ENCODE assay signal across 8 cellular contexts in the genomic region with DNA sequence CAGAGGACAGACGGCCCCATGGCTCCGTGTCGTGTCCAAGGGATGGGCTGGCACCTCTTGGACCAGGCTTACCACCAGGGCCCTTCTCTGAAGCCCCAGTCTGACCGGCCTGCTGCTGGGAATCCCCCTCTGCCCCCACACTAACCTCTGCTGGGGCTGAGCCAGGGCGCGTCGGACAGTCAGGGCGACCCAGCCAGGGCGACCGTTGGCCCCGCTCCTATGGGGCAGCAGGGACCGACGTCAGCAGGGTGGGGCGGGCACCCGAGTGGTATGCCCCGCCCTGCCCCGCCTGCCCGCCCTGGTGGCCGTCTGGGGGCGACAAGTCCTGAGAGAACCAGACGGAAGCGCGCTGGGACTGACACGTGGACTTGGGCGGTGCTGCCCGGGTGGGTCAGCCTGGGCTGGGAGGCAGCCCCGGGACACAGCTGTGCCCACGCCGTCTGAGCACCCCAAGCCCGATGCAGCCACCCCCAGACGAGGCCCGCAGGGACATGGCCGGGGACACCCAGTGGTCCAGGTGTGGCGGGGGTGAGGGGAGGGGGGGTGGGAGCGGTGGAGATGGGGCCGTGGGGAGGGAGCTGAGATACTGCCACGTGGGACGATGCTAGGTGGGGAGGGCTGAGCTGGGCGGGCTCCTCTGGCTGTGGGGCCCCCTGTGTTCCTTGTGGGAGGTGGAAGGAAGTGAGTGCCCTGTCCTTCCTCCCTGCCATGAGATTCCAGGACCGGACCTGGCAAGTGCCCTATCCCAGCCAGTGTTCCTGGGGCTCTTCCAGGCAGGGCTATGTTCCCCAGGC. TPM values are rescaled to one million over a fixed set of nuclear protein-coding genes. Genes with fewer than 3 reads are reported as not detected.
DNase-seq lines count a peak whose midpoint lies in the region; ATAC-seq and TF ChIP-seq lines count a peak whose summit lies in the region.

A gene with protein sequence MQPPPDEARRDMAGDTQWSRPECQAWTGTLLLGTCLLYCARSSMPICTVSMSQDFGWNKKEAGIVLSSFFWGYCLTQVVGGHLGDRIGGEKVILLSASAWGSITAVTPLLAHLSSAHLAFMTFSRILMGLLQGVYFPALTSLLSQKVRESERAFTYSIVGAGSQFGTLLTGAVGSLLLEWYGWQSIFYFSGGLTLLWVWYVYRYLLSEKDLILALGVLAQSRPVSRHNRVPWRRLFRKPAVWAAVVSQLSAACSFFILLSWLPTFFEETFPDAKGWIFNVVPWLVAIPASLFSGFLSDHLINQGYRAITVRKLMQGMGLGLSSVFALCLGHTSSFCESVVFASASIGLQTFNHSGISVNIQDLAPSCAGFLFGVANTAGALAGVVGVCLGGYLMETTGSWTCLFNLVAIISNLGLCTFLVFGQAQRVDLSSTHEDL (plus strand): TSS at position 337 of the 794 bp plus-strand sequence. CDS start 122 bp downstream, at position 459.

- H3K9me3 Mint-ChIP-seq in stimulated activated effector memory CD8-positive, alpha-beta T cell treated with anti-CD3 and anti-CD28 coated beads, Interleukin-12 subunit alpha, Interleukin-12 subunit beta, amount 100 ng/mL, for 72 hours, result no peaks in the 10 kb centered on the region

- H2AFZ ChIP-seq in PC-9, result no peak within 1 kb of the TSS

- POLR2A ChIA-PET in PC-9 (lab: Charles Lee; ENCODE audit: unreplicated experiment), result interaction anchor here (0.7 kb wide), 1 partner anchor 14 kb away, joined by 3 read pairs; no protein-coding TSS in a partner anchor

- intact Hi-C loops in PC-9 (cut with micrococcal nuclease; ENCODE audit: unreplicated experiment), result no loop called here

- BruUV-seq in PC-9 (replicated peaks; lab: Mats Ljungman, UMichigan), result no TSS peak

- no peaks in the 10 kb centered on the region for H3K79me2 ChIP-seq in PC-9 (ENCODE audit: low read depth)

- TF ChIP-seq CTCF in GM13976 (IDR thresholded peaks at IDR 0.05; ENCODE audit: borderline replicate concordance, control extremely low read depth, extremely low read depth, insufficient read depth, missing control alignments) (no peak), PC-9 (conservative IDR thresholded peaks at IDR 0.05) (no peak)

- DNase-seq in GM13976 (ENCODE audit: low spot score) (peak; percentile 93), RKO (ENCODE audit: low spot score) (peak; percentile 88), left kidney (ENCODE audit: low read depth, low spot score) (peak; percentile 70), PC-9 (no peak), NCI-H146 treated with DMSO at 0.1 percent for 48 hours (lab: John Stamatoyannopoulos, UW; ENCODE audit: unreplicated experiment) (no peak)
- DNase-seq in central memory CD4-positive, alpha-beta T cell, result peak; percentile 17
- peak; percentile 64 to 83 for DNase-seq in stimulated activated effector memory CD8-positive, alpha-beta T cell treated with anti-CD3 and anti-CD28 coated beads, Interleukin-12 subunit alpha, Interleukin-12 subunit beta, amount 100 ng/mL, for 72 hours (ENCODE audit: low spot score in 2 of 2)

- H3K4me3 ChIP-seq in PC-9, result no peak within 1 kb of the TSS

- peaks cover 31% of the 10 kb centered on the region for H3K36me3 Mint-ChIP-seq in stimulated activated effector memory CD8-positive, alpha-beta T cell treated with anti-CD3 and anti-CD28 coated beads, Interleukin-12 subunit alpha, Interleukin-12 subunit beta, amount 100 ng/mL, for 72 hours

- no peaks in the 10 kb centered on the region for H3K4me1 ChIP-seq in PC-9 (replicated peaks; ENCODE audit: insufficient read depth)

- H4K20me1 ChIP-seq in PC-9 (ENCODE audit: insufficient read depth), result peaks cover 8% of the 10 kb centered on the region; the same call in 1 of the 2 replicates

- no peaks in the 10 kb centered on the region for H3K9me3 ChIP-seq in PC-9 (ENCODE audit: insufficient read depth, low read depth)

- no peaks in the 10 kb centered on the region for H3K9me2 ChIP-seq in PC-9 (ENCODE audit: insufficient read depth)

- H3F3A ChIP-seq in PC-9 (ENCODE audit: insufficient read depth, low read depth), result no peaks in the 10 kb centered on the region

- peak within 1 kb of the TSS; percentile 95 for H3K27ac Mint-ChIP-seq in stimulated activated effector memory CD8-positive, alpha-beta T cell treated with anti-CD3 and anti-CD28 coated beads, Interleukin-12 subunit alpha, Interleukin-12 subunit beta, amount 100 ng/mL, for 72 hours

- H3K36me3 ChIP-seq in PC-9 (ENCODE audit: low read depth), result peaks cover 7% of the 10 kb centered on the region; the same call in 1 of the 2 replicates

- in situ Hi-C loops in GM13976 (cut with MboI; ENCODE audit: low sequenced_read_pairs, unreplicated experiment), result no loop called here

- H3K4me1 Mint-ChIP-seq in stimulated activated effector memory CD8-positive, alpha-beta T cell treated with anti-CD3 and anti-CD28 coated beads, Interleukin-12 subunit alpha, Interleukin-12 subunit beta, amount 100 ng/mL, for 72 hours, result peaks cover 19% of the 10 kb centered on the region

- CTCF ChIA-PET in PC-9 (lab: Charles Lee), result no interaction called here

- H3K4me3 Mint-ChIP-seq in stimulated activated effector memory CD8-positive, alpha-beta T cell treated with anti-CD3 and anti-CD28 coated beads, Interleukin-12 subunit alpha, Interleukin-12 subunit beta, amount 100 ng/mL, for 72 hours, result peak within 1 kb of the TSS; percentile 89

- H3K27ac ChIP-seq in PC-9, result no peak within 1 kb of the TSS

- H3K4me2 ChIP-seq in PC-9, result no peak within 1 kb of the TSS

- H3K27me3 ChIP-seq in PC-9 (ENCODE audit: insufficient read depth, low read depth), result no peaks in the 10 kb centered on the region

- peak; percentile 55 for ATAC-seq in HG02678 (IDR thresholded peaks at IDR 0.05; ENCODE audit: unreplicated experiment)
- peak; percentile 84 for ATAC-seq in stimulated activated effector memory CD8-positive, alpha-beta T cell treated with anti-CD3 and anti-CD28 coated beads, Interleukin-12 subunit alpha, Interleukin-12 subunit beta, amount 100 ng/mL, for 72 hours

RNA-seq across cellular contexts. Expression of the gene that starts here (rescaled TPM):
- 0.20 and 0.22 TPM in 2 replicates for total RNA-seq in PC-9 (2021)

Comparison
In these comparisons a context has a peak if more than half of its experiments do, and no peak if none do; other contexts are left out.
1. DNase-seq: peak in GM13976 (single experiment), RKO (single experiment), central memory CD4-positive, alpha-beta T cell (single experiment), left kidney (single experiment) and stimulated activated effector memory CD8-positive, alpha-beta T cell treated with anti-CD3 and anti-CD28 coated beads, Interleukin-12 subunit alpha, Interleukin-12 subunit beta, amount 100 ng/mL, for 72 hours (2 of 2); none in PC-9 (0 of 2) and NCI-H146 treated with DMSO at 0.1 percent for 48 hours (single experiment).